In the genomic region with DNA sequence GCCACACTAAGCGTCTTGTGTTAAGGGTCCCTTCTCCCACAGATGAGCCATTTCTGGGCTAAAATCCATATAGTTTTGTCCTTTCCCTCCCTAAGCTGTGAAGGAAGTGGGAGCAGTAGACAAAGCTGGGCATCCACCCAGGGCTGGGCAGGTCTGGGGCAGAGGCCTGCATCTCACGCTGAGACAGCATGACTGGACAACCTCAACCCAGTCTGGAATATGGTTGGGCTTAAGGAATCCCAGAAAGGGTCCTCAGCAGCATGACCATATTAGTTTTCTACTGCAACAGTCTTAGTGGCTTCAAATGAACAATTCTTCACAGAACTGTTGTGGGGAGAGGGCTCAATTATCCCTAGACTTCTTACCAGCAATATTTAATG, we compare ENCODE assay signal across 13 cellular contexts.
DNase-seq lines count a peak whose midpoint lies in the region; ATAC-seq and TF ChIP-seq lines count a peak whose summit lies in the region.
"Had no signal": no experiment of that assay in that cellular context is flagged by ENCODE, and none has a peak within 500 bp of the region (broad histone marks: within the 10 kb centered on the region; RNA-seq: fewer than 3 reads in every experiment).

No MANE protein-coding gene starts in this region.

- intact Hi-C loops in ascending aorta (cut with DNase I) (no loop called here), heart left ventricle (cut with DNase I) (loop anchor here in 1 of 10 donors (10.0 kb wide), 1 partner anchor 63 kb away; no protein-coding TSS in a partner anchor)

- DNase-seq in HCEC 1CT (peak; percentile 38), ascending aorta (ENCODE audit: low spot score in 2 of 2) (peak in 1 of 2 donors; percentile 75), heart left ventricle (peak in 1 of 5 donors; percentile 68)
- DNase-seq: activated CD8-positive, alpha-beta T cell treated with anti-CD3 and anti-CD28 coated beads for 36 hours; NCI-H345; OCI-M1 had no signal

- peaks cover 57% of the 10 kb centered on the region for H3K4me1 Mint-ChIP-seq in stimulated activated memory B cell treated with anti-CD40 and anti-IgM and Interleukin-4, amounts not matched to agents 10 μg/mL and 1 μg/mL and 100 μg/mL, for 72 hours

- peak overlapping the region; percentile 51 to 63 for H3K27ac ChIP-seq in ascending aorta
- H3K27ac ChIP-seq in heart left ventricle: peak overlapping the region in 8 of 12 donors; percentile 10 to 67 (median 55)

- H3K4me3 ChIP-seq in ascending aorta (no peak overlapping the region), heart left ventricle (no peak overlapping the region)
- H3K4me3 ChIP-seq: smooth muscle cell had no signal

- H3K4me1 ChIP-seq in ascending aorta (peaks cover 6 to 23% of the 10 kb centered on the region in 2 donors), heart left ventricle (peaks cover 3 to 36% (median 23%) of the 10 kb centered on the region in 12 donors)

- H3K9me3 ChIP-seq in ascending aorta (no peaks in the 10 kb centered on the region), heart left ventricle (peaks cover 0 to 4% (median 0%) of the 10 kb centered on the region in 12 donors)

- no peak for TF ChIP-seq POLR2A in heart left ventricle (IDR thresholded peaks at IDR 0.05)

- WGBS in heart left ventricle, 4 donors: 50 to 62% (median 55%) methylated on average over 2 of the region's 2 CpGs

- peak overlapping the region; percentile 49 for H3K27ac Mint-ChIP-seq in stimulated activated memory B cell treated with anti-CD40 and anti-IgM and Interleukin-4, amounts not matched to agents 10 μg/mL and 1 μg/mL and 100 μg/mL, for 72 hours
- H3K27ac Mint-ChIP-seq: activated naive CD4-positive, alpha-beta T cell treated with anti-CD3 and anti-CD28 coated beads, Interleukin-2, amount 50 U/mL, for 24 hours had no signal

- ATAC-seq in heart left ventricle: peak in 3 of 4 donors; percentile 42 to 44 (median 43)
- ATAC-seq in stimulated activated memory B cell treated with anti-CD40 and anti-IgM and Interleukin-4, amounts not matched to agents 10 μg/mL and 1 μg/mL and 100 μg/mL, for 72 hours: no peak
- ATAC-seq in GM18519 (IDR thresholded peaks at IDR 0.05; ENCODE audit: low FRiP score, unreplicated experiment): no peak
- ATAC-seq in HG03139 (IDR thresholded peaks at IDR 0.05; ENCODE audit: unreplicated experiment): no peak
- no peak for ATAC-seq in HG03095 (IDR thresholded peaks at IDR 0.05; ENCODE audit: unreplicated experiment)
- ATAC-seq: activated CD8-positive, alpha-beta T cell treated with anti-CD3 and anti-CD28 coated beads for 36 hours had no signal

- H3K36me3 Mint-ChIP-seq in stimulated activated memory B cell treated with anti-CD40 and anti-IgM and Interleukin-4, amounts not matched to agents 10 μg/mL and 1 μg/mL and 100 μg/mL, for 72 hours: no peaks in the 10 kb centered on the region

- H3K9me3 Mint-ChIP-seq in stimulated activated memory B cell treated with anti-CD40 and anti-IgM and Interleukin-4, amounts not matched to agents 10 μg/mL and 1 μg/mL and 100 μg/mL, for 72 hours: peaks cover 5% of the 10 kb centered on the region

- H3K4me3 Mint-ChIP-seq in stimulated activated memory B cell treated with anti-CD40 and anti-IgM and Interleukin-4, amounts not matched to agents 10 μg/mL and 1 μg/mL and 100 μg/mL, for 72 hours: no peak overlapping the region
- H3K4me3 Mint-ChIP-seq: activated CD8-positive, alpha-beta T cell treated with anti-CD3 and anti-CD28 coated beads for 36 hours; activated naive CD4-positive, alpha-beta T cell treated with anti-CD3 and anti-CD28 coated beads, Interleukin-2, amount 50 U/mL, for 24 hours; neural crest cell had no signal

- H3K36me3 ChIP-seq in ascending aorta (no peaks in the 10 kb centered on the region), heart left ventricle (no peaks in the 10 kb centered on the region)

- TF ChIP-seq CTCF in ascending aorta (IDR thresholded peaks at IDR 0.05) (no peak), heart left ventricle (IDR thresholded peaks at IDR 0.05) (no peak)

- no peaks in the 10 kb centered on the region for H3K27me3 ChIP-seq in ascending aorta
- no peaks in the 10 kb centered on the region for H3K27me3 ChIP-seq in heart left ventricle

- no peaks in the 10 kb centered on the region for H3K27me3 Mint-ChIP-seq in stimulated activated memory B cell treated with anti-CD40 and anti-IgM and Interleukin-4, amounts not matched to agents 10 μg/mL and 1 μg/mL and 100 μg/mL, for 72 hours
- H3K27me3 Mint-ChIP-seq: activated CD8-positive, alpha-beta T cell treated with anti-CD3 and anti-CD28 coated beads for 36 hours; activated naive CD4-positive, alpha-beta T cell treated with anti-CD3 and anti-CD28 coated beads, Interleukin-2, amount 50 U/mL, for 24 hours had no signal

Comparison
In these comparisons a context has a peak if more than half of its experiments do, and no peak if none do; other contexts are left out.
1. ATAC-seq: peak in heart left ventricle (3 of 4); none in stimulated activated memory B cell treated with anti-CD40 and anti-IgM and Interleukin-4, amounts not matched to agents 10 μg/mL and 1 μg/mL and 100 μg/mL, for 72 hours (single experiment), GM18519 (single experiment), HG03139 (single experiment) and HG03095 (single experiment).